ENCODE assay signal across 1 cellular context in the genomic region with DNA sequence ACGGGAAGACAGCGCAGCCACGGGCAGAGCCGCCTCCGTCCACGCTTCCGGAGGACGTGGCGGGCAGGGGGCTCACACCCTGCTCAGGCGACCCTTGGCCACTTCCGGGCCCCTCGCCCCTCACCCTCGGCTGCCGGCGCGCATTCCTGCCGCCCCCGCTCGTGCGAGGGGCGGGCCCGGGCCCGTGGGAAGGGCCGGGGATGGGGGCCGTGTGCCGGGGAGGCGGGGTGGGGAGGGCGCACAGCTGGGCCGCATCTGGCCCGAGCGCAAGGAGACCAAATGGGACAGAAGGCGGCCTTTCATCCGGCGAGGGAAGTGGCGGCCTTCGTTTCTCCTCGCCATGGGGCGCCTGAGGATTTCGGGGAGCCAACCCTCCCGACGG.
TF ChIP-seq lines count a peak whose summit lies in the region.

No MANE protein-coding gene starts in this region.

TF ChIP-seq in A549, 52 proteins besides CTCF, POLR2A, EP300 and RAD21 (continued from another document):
- TF ChIP-seq, protein P1, sequence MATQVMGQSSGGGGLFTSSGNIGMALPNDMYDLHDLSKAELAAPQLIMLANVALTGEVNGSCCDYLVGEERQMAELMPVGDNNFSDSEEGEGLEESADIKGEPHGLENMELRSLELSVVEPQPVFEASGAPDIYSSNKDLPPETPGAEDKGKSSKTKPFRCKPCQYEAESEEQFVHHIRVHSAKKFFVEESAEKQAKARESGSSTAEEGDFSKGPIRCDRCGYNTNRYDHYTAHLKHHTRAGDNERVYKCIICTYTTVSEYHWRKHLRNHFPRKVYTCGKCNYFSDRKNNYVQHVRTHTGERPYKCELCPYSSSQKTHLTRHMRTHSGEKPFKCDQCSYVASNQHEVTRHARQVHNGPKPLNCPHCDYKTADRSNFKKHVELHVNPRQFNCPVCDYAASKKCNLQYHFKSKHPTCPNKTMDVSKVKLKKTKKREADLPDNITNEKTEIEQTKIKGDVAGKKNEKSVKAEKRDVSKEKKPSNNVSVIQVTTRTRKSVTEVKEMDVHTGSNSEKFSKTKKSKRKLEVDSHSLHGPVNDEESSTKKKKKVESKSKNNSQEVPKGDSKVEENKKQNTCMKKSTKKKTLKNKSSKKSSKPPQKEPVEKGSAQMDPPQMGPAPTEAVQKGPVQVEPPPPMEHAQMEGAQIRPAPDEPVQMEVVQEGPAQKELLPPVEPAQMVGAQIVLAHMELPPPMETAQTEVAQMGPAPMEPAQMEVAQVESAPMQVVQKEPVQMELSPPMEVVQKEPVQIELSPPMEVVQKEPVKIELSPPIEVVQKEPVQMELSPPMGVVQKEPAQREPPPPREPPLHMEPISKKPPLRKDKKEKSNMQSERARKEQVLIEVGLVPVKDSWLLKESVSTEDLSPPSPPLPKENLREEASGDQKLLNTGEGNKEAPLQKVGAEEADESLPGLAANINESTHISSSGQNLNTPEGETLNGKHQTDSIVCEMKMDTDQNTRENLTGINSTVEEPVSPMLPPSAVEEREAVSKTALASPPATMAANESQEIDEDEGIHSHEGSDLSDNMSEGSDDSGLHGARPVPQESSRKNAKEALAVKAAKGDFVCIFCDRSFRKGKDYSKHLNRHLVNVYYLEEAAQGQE (IDR thresholded peaks at IDR 0.05), result no peak
- TF ChIP-seq EHMT2 (IDR thresholded peaks at IDR 0.05; ENCODE audit: low read depth) (no peak), KDM5A (IDR thresholded peaks at IDR 0.05) (no peak), JUNB (IDR thresholded peaks at IDR 0.05) (no peak)
- TF ChIP-seq, protein P2, sequence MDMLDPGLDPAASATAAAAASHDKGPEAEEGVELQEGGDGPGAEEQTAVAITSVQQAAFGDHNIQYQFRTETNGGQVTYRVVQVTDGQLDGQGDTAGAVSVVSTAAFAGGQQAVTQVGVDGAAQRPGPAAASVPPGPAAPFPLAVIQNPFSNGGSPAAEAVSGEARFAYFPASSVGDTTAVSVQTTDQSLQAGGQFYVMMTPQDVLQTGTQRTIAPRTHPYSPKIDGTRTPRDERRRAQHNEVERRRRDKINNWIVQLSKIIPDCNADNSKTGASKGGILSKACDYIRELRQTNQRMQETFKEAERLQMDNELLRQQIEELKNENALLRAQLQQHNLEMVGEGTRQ (IDR thresholded peaks at IDR 0.05), result no peak
